8 cellular contexts compared by ENCODE assay signal in genomic region chr9:109469646-109470358, GRCh38. TPM values are rescaled to one million over a fixed set of nuclear protein-coding genes. Genes with fewer than 3 reads are reported as not detected.
DNase-seq lines count a peak whose midpoint lies in the region; ATAC-seq and TF ChIP-seq lines count a peak whose summit lies in the region.

No MANE protein-coding gene starts in this region.

- no TSS peak for BruUV-seq in Caco-2 (replicated peaks; lab: Mats Ljungman, UMichigan)

- H3K4me1 Mint-ChIP-seq in Caco-2 (ENCODE audit: low read depth, unreplicated experiment) = peaks cover 5% of the 10 kb centered on the region
- peaks cover 40% of the 10 kb centered on the region for H3K4me1 Mint-ChIP-seq in activated CD4-positive, alpha-beta memory T cell treated with anti-CD3 and anti-CD28 coated beads, Interleukin-2, amount 10 ng/mL, durations not matched to agents 7 days and 5 days
- no peaks in the 10 kb centered on the region for H3K4me1 Mint-ChIP-seq in endothelial cell (ENCODE audit: unreplicated experiment)
- no peaks in the 10 kb centered on the region for H3K4me1 Mint-ChIP-seq in stimulated activated memory B cell treated with anti-CD40 and anti-IgM and Interleukin-4, amounts not matched to agents 10 μg/mL and 1 μg/mL and 100 μg/mL, for 72 hours

- H3K4me3 Mint-ChIP-seq in Caco-2 (ENCODE audit: unreplicated experiment) = no peak overlapping the region
- no peak overlapping the region for H3K4me3 Mint-ChIP-seq in activated CD4-positive, alpha-beta memory T cell treated with anti-CD3 and anti-CD28 coated beads, Interleukin-2, amount 10 ng/mL, durations not matched to agents 7 days and 5 days
- no peak overlapping the region for H3K4me3 Mint-ChIP-seq in endothelial cell (ENCODE audit: unreplicated experiment)
- no peak overlapping the region for H3K4me3 Mint-ChIP-seq in stimulated activated memory B cell treated with anti-CD40 and anti-IgM and Interleukin-4, amounts not matched to agents 10 μg/mL and 1 μg/mL and 100 μg/mL, for 72 hours

- no peaks in the 10 kb centered on the region for H3K27me3 ChIP-seq in Caco-2 (replicated peaks; ENCODE audit: control insufficient read depth, insufficient read depth, low read length)

- TF ChIP-seq CTCF in Caco-2 (IDR thresholded peaks at IDR 0.05; ENCODE audit: insufficient read depth in 1 of 2, low read depth in 1 of 2, low read length in 1 of 2, severe bottlenecking in 1 of 2, unreplicated experiment in 1 of 2) = peak; percentile 90 to 92
- peak; percentile 78 for TF ChIP-seq CTCF in endothelial cell (IDR thresholded peaks at IDR 0.05; ENCODE audit: unreplicated experiment)

- no peaks in the 10 kb centered on the region for H3K4me1 ChIP-seq in Caco-2

- H3K27me3 Mint-ChIP-seq in Caco-2 (ENCODE audit: insufficient read depth, unreplicated experiment) = no peaks in the 10 kb centered on the region
- H3K27me3 Mint-ChIP-seq in activated CD4-positive, alpha-beta memory T cell treated with anti-CD3 and anti-CD28 coated beads, Interleukin-2, amount 10 ng/mL, durations not matched to agents 7 days and 5 days = peaks cover 24% of the 10 kb centered on the region
- H3K27me3 Mint-ChIP-seq in endothelial cell (ENCODE audit: unreplicated experiment) = peaks cover 8% of the 10 kb centered on the region
- peaks cover 36% of the 10 kb centered on the region for H3K27me3 Mint-ChIP-seq in stimulated activated memory B cell treated with anti-CD40 and anti-IgM and Interleukin-4, amounts not matched to agents 10 μg/mL and 1 μg/mL and 100 μg/mL, for 72 hours

- H3K27ac Mint-ChIP-seq in Caco-2 (ENCODE audit: unreplicated experiment) (no peak overlapping the region), endothelial cell (ENCODE audit: unreplicated experiment) (no peak overlapping the region)
- no peak overlapping the region for H3K27ac Mint-ChIP-seq in activated CD4-positive, alpha-beta memory T cell treated with anti-CD3 and anti-CD28 coated beads, Interleukin-2, amount 10 ng/mL, durations not matched to agents 7 days and 5 days
- H3K27ac Mint-ChIP-seq in stimulated activated memory B cell treated with anti-CD40 and anti-IgM and Interleukin-4, amounts not matched to agents 10 μg/mL and 1 μg/mL and 100 μg/mL, for 72 hours = no peak overlapping the region

- peak; percentile 70 to 78 for DNase-seq in Caco-2
- DNase-seq in NCI-H748 treated with DMSO at 0.1 percent for 48 hours (lab: John Stamatoyannopoulos, UW) = peak; percentile 71
- peak; percentile 77 for DNase-seq in activated CD4-positive, alpha-beta memory T cell treated with anti-CD3 and anti-CD28 coated beads, Interleukin-2, amount 10 ng/mL, durations not matched to agents 7 days and 5 days
- DNase-seq in endothelial cell (ENCODE audit: low spot score) = peak; percentile 72
- peak; percentile 73 for DNase-seq in mucosa of gallbladder (ENCODE audit: low spot score)

- H3K36me3 Mint-ChIP-seq in Caco-2 (ENCODE audit: insufficient read depth, unreplicated experiment) (peaks cover 10% of the 10 kb centered on the region), endothelial cell (ENCODE audit: low read depth, unreplicated experiment) (no peaks in the 10 kb centered on the region)
- no peaks in the 10 kb centered on the region for H3K36me3 Mint-ChIP-seq in activated CD4-positive, alpha-beta memory T cell treated with anti-CD3 and anti-CD28 coated beads, Interleukin-2, amount 10 ng/mL, durations not matched to agents 7 days and 5 days (ENCODE audit: low read depth)
- H3K36me3 Mint-ChIP-seq in stimulated activated memory B cell treated with anti-CD40 and anti-IgM and Interleukin-4, amounts not matched to agents 10 μg/mL and 1 μg/mL and 100 μg/mL, for 72 hours = no peaks in the 10 kb centered on the region

- POLR2A ChIA-PET in Caco-2 (lab: Charles Lee) = no interaction called here
- POLR2A ChIA-PET in activated CD4-positive, alpha-beta memory T cell treated with anti-CD3 and anti-CD28 coated beads, Interleukin-2, amount 10 ng/mL, durations not matched to agents 7 days and 5 days (lab: Charles Lee) = interaction anchor here (1.0 to 1.2 kb wide), 2 partner anchors 29 to 41 kb away, joined by 3 to 10 read pairs; no protein-coding TSS in a partner anchor

- CTCF ChIA-PET in Caco-2 (lab: Charles Lee) = interaction anchor here (0.5 to 2.2 kb wide), 10 partner anchors 8 to 140 kb away, joined by 3 to 27 read pairs (median 4); no protein-coding TSS in a partner anchor
- CTCF ChIA-PET in activated CD4-positive, alpha-beta memory T cell treated with anti-CD3 and anti-CD28 coated beads, Interleukin-2, amount 10 ng/mL, durations not matched to agents 7 days and 5 days (lab: Charles Lee) = interaction anchor here (0.6 to 8.8 kb wide), 26 partner anchors 10 to 508 kb away, joined by 3 to 206 read pairs (median 4); no protein-coding TSS in a partner anchor

- ATAC-seq in GM19455 (IDR thresholded peaks at IDR 0.05; ENCODE audit: unreplicated experiment) = peak; percentile 89
- peak; percentile 75 for ATAC-seq in HG03558 (IDR thresholded peaks at IDR 0.05; ENCODE audit: extremely low read depth, unreplicated experiment)
- ATAC-seq in stimulated activated memory B cell treated with anti-CD40 and anti-IgM and Interleukin-4, amounts not matched to agents 10 μg/mL and 1 μg/mL and 100 μg/mL, for 72 hours = peak; percentile 87

- intact Hi-C loops in Caco-2 (cut with micrococcal nuclease; ENCODE audit: unreplicated experiment) = loop anchor here (1.0 kb wide), 3 partner anchors 17 to 50 kb away; no protein-coding TSS in a partner anchor

- H3K4me3 ChIP-seq in Caco-2 (ENCODE audit: low read depth, low read length) = no peak overlapping the region

- H3K36me3 ChIP-seq in Caco-2 (ENCODE audit: control insufficient read depth, insufficient read depth, low read length) = no peaks in the 10 kb centered on the region

- no peaks in the 10 kb centered on the region for H3K9me3 ChIP-seq in Caco-2

- H3K9me3 Mint-ChIP-seq in Caco-2 (ENCODE audit: unreplicated experiment) (no peaks in the 10 kb centered on the region), endothelial cell (ENCODE audit: unreplicated experiment) (no peaks in the 10 kb centered on the region)
- no peaks in the 10 kb centered on the region for H3K9me3 Mint-ChIP-seq in activated CD4-positive, alpha-beta memory T cell treated with anti-CD3 and anti-CD28 coated beads, Interleukin-2, amount 10 ng/mL, durations not matched to agents 7 days and 5 days
- no peaks in the 10 kb centered on the region for H3K9me3 Mint-ChIP-seq in stimulated activated memory B cell treated with anti-CD40 and anti-IgM and Interleukin-4, amounts not matched to agents 10 μg/mL and 1 μg/mL and 100 μg/mL, for 72 hours

RNA-seq across cellular contexts. Expression of gene PTPN3, which starts 28.3 kb away (rescaled TPM):
- total RNA-seq in Caco-2 (2022) = 12.1 and 12.4 TPM in 2 replicates
- under 1 TPM; 0.20 to 0.35 TPM for total RNA-seq in activated CD4-positive, alpha-beta memory T cell treated with anti-CD3 and anti-CD28 coated beads, Interleukin-2, amount 10 ng/mL, durations not matched to agents 7 days and 5 days
- total RNA-seq in endothelial cell (ENCODE audit: unreplicated experiment) = 0.62 TPM
- total RNA-seq in mucosa of gallbladder = 16.2 TPM
